In the genomic region with DNA sequence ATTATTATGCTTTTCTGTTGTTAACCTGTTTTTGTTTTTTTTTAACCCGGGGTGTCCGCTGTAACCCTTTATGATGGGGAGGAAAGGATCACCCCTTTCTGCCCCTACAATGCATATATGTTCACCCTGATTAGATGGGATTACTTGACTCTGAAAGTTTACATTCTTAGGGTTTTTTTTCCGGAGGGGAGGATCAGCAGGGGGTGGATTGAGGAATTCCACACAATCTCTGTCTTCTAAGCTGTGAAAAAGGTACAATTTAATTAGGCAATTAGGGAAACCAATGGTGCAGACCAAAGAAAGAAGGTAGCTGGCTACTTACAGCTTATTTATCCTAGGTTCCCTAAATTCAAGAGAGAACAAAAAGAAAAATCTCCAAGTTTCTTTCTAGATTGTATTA, we compare ENCODE assay signal across 29 cellular contexts.
"Had no signal": no experiment of that assay in that cellular context is flagged by ENCODE, and none has a peak within 500 bp of the region (broad histone marks: within the 10 kb centered on the region; RNA-seq: fewer than 3 reads in every experiment).

No MANE protein-coding gene starts in this region.

- H3K4me3 ChIP-seq: esophagus squamous epithelium, heart right ventricle, left ventricle myocardium inferior, lung, ovary, skin epidermis, testis had no signal

- H3K27ac Mint-ChIP-seq: activated naive CD8-positive, alpha-beta T cell treated with anti-CD3 and anti-CD28 coated beads, Interleukin-2, amount 50 U/mL, for 24 hours; nephron; progenitor cell of endocrine pancreas had no signal

- DNase-seq: activated CD4-positive, alpha-beta T cell treated with anti-CD3 and anti-CD28 coated beads for 48 hours; activated CD4-positive, alpha-beta T cell treated with anti-CD3 and anti-CD28 coated beads, Interleukin-2, amount 50 U/mL, for 48 hours; activated CD8-positive, alpha-beta memory T cell treated with anti-CD3 and anti-CD28 coated beads, Interleukin-2, amount 50 U/mL, for 48 hours; activated gamma-delta T cell; activated naive CD4-positive, alpha-beta T cell treated with anti-CD3 and anti-CD28 coated beads, Interleukin-2, amount 50 U/mL, for 16 hours; activated naive CD8-positive, alpha-beta T cell treated with anti-CD3 and anti-CD28 coated beads, Interleukin-2, amount 50 U/mL, for 24 hours; activated T-cell treated with anti-CD3 and anti-CD28 coated beads, Interleukin-2, amount 50 U/mL, for 24 hours; amygdala; caudate nucleus; esophagus squamous epithelium; foreskin melanocyte; heart right ventricle; left ventricle myocardium inferior; ovary; stimulated activated CD4-positive, alpha-beta T cell treated with anti-CD3 and anti-CD28 coated beads, Interleukin-12 subunit alpha, Interleukin-12 subunit beta, amount 100 ng/mL, for 4 hours; stimulated activated CD4-positive, alpha-beta T cell treated with anti-CD3 and anti-CD28 coated beads, Interleukin-4, amount 100 ng/mL, for 1 hour; stimulated activated naive CD8-positive, alpha-beta T cell treated with anti-CD3 and anti-CD28 coated beads, Interleukin-15, Interleukin-2, amounts not matched to agents 100 U/mL and 50 U/mL, for 24 hours; T-helper 1 cell; testis; trophoblast cell had no signal

- ATAC-seq: activated CD4-positive, CD25-positive, alpha-beta regulatory T cell treated with anti-CD3 and anti-CD28 coated beads, Interleukin-2, amount 50 U/mL, for 24 hours; activated naive CD8-positive, alpha-beta T cell treated with anti-CD3 and anti-CD28 coated beads, Interleukin-2, amount 50 U/mL, for 24 hours; heart right ventricle; sciatic nerve; stimulated activated naive CD8-positive, alpha-beta T cell treated with anti-CD3 and anti-CD28 coated beads, Interleukin-15, Interleukin-2, amounts not matched to agents 100 U/mL and 50 U/mL, for 24 hours had no signal

- FAIRE-seq: urothelium cell line had no signal

- H3K4me3 Mint-ChIP-seq: activated naive CD8-positive, alpha-beta T cell treated with anti-CD3 and anti-CD28 coated beads, Interleukin-2, amount 50 U/mL, for 24 hours; activated T-cell treated with anti-CD3 and anti-CD28 coated beads, Interleukin-2, amount 50 U/mL, for 24 hours; nephron had no signal

- H3K9me3 ChIP-seq: esophagus squamous epithelium, heart right ventricle, left ventricle myocardium inferior, ovary, testis had no signal

- H3K9me3 Mint-ChIP-seq: activated naive CD8-positive, alpha-beta T cell treated with anti-CD3 and anti-CD28 coated beads, Interleukin-2, amount 50 U/mL, for 24 hours; activated T-cell treated with anti-CD3 and anti-CD28 coated beads, Interleukin-2, amount 50 U/mL, for 24 hours; nephron had no signal

- H3K27ac ChIP-seq: epithelial cell of prostate, esophagus squamous epithelium, heart right ventricle, left ventricle myocardium inferior, ovary, skin epidermis, testis, VCaP had no signal

- H3K27me3 ChIP-seq: esophagus squamous epithelium, heart right ventricle, testis had no signal

- H3K27me3 Mint-ChIP-seq: activated naive CD8-positive, alpha-beta T cell treated with anti-CD3 and anti-CD28 coated beads, Interleukin-2, amount 50 U/mL, for 24 hours; activated T-cell treated with anti-CD3 and anti-CD28 coated beads, Interleukin-2, amount 50 U/mL, for 24 hours; progenitor cell of endocrine pancreas had no signal

- H3K36me3 ChIP-seq: ovary had no signal

- H3K4me1 ChIP-seq: esophagus squamous epithelium, testis had no signal
